ENCODE assay signal across 15 cellular contexts in genomic region chr9:16964228-16964627, GRCh38.
DNase-seq lines count a peak whose midpoint lies in the region; ATAC-seq, FAIRE-seq and TF ChIP-seq lines count a peak whose summit lies in the region.
"Had no signal": no experiment of that assay in that cellular context is flagged by ENCODE, and none has a peak within 500 bp of the region (broad histone marks: within the 10 kb centered on the region; RNA-seq: fewer than 3 reads in every experiment).

No MANE protein-coding gene starts in this region.

- H3K23me2 ChIP-seq in H1 (ENCODE audit: low read depth, low read length): no peaks in the 10 kb centered on the region; the same call in 1 of the 2 replicates

- no peak overlapping the region for H3K56ac ChIP-seq in H1 (replicated peaks; ENCODE audit: insufficient read length, low read depth, low read length)

- CTCF ChIA-PET in H1 (lab: Charles Lee; ENCODE audit: partially characterized antibody): no interaction called here

- no peak for TF ChIP-seq POLR2A in H1 (IDR thresholded peaks at IDR 0.05; ENCODE audit: control extremely low read depth in 1 of 2, low read depth in 2 of 2, low read length in 2 of 2)
- no peak for TF ChIP-seq POLR2A in gastroesophageal sphincter (IDR thresholded peaks at IDR 0.05)

- no peak for FAIRE-seq in H1 (lab: Jason Lieb, UNC)

- no peaks in the 10 kb centered on the region for H3K4me1 Mint-ChIP-seq in T-helper 17 cell
- H3K4me1 Mint-ChIP-seq in activated T-helper 2 cell treated with anti-CD3 and anti-CD28 coated beads, Interferon-gamma antibody, Interleukin-2, Interleukin-4, amounts not matched to agents 10 μg/mL and 5 μg/mL and 100 μg/mL, durations not matched to agents 14 hours and 24 hours and 36 hours (ENCODE audit: low read depth): no peaks in the 10 kb centered on the region
- H3K4me1 Mint-ChIP-seq: CD8-positive, alpha-beta memory T cell; natural killer cell had no signal

- H3K9me3 Mint-ChIP-seq in activated T-helper 2 cell treated with anti-CD3 and anti-CD28 coated beads, Interferon-gamma antibody, Interleukin-2, Interleukin-4, amounts not matched to agents 10 μg/mL and 5 μg/mL and 100 μg/mL, durations not matched to agents 14 hours and 24 hours and 36 hours: peaks cover 34% of the 10 kb centered on the region

- no peak overlapping the region for H3K4ac ChIP-seq in H1 (replicated peaks; ENCODE audit: insufficient read length, low read depth, low read length)

- H3K9me3 ChIP-seq in H1 (ENCODE audit: insufficient read depth in 2 of 2, low read depth in 1 of 2, low read length in 1 of 2) (no peaks in the 10 kb centered on the region), osteoblast (ENCODE audit: low read depth, low read length) (no peaks in the 10 kb centered on the region), T-helper 17 cell (ENCODE audit: control insufficient read depth, low read length, poor library complexity, severe bottlenecking) (no peaks in the 10 kb centered on the region), gastroesophageal sphincter (peaks cover 0 to 8% (median 0%) of the 10 kb centered on the region in 3 donors)
- H3K9me3 ChIP-seq: Peyer's patch had no signal

- no peak for TF ChIP-seq CTCF in H1 (IDR thresholded peaks at IDR 0.05; ENCODE audit: control extremely low read depth in 1 of 3, insufficient read depth in 1 of 3, low read depth in 1 of 3, low read length in 3 of 3)
- TF ChIP-seq CTCF in osteoblast (IDR thresholded peaks at IDR 0.05; ENCODE audit: extremely low read depth, low read depth, low read length): no peak
- TF ChIP-seq CTCF in gastroesophageal sphincter (IDR thresholded peaks at IDR 0.05): no peak

- no peaks in the 10 kb centered on the region for H3K79me1 ChIP-seq in H1 (ENCODE audit: low read depth, low read length)

- peak; percentile 99 for DNase-seq in EH (ENCODE audit: low read depth)
- peak; percentile 68 for DNase-seq in RKO (ENCODE audit: low spot score)
- no peak for DNase-seq in H1 (ENCODE audit: low read depth in 1 of 2, low spot score in 2 of 2)
- peak; percentile 95 for DNase-seq in osteoblast (ENCODE audit: insufficient read length, low spot score, missing footprints)
- no peak for DNase-seq in T-helper 17 cell
- no peak for DNase-seq in HuH-7 (ENCODE audit: low spot score)
- DNase-seq in activated T-helper 2 cell treated with anti-CD3 and anti-CD28 coated beads, Interferon-gamma antibody, Interleukin-2, Interleukin-4, amounts not matched to agents 10 μg/mL and 5 μg/mL and 100 μg/mL, durations not matched to agents 14 hours and 24 hours and 36 hours (ENCODE audit: low spot score): no peak
- DNase-seq: activated CD8-positive, alpha-beta T cell treated with anti-CD3 and anti-CD28 coated beads, Interleukin-2, amount 10 ng/mL, durations not matched to agents 7 days and 5 days; activated naive CD4-positive, alpha-beta T cell; CD8-positive, alpha-beta memory T cell; natural killer cell; Peyer's patch; T-helper 9 cell had no signal

- H3K23ac ChIP-seq in H1 (ENCODE audit: insufficient read length): no peak overlapping the region

- 0 out of 2 replicates have a peak overlapping the region, but pooled peaks have one; percentile 39 for H2BK12ac ChIP-seq in H1 (ENCODE audit: low read depth, low read length)

- POLR2A ChIA-PET in H1 (lab: Charles Lee; ENCODE audit: partially characterized antibody): no interaction called here

- no peaks in the 10 kb centered on the region for H3K27me3 Mint-ChIP-seq in T-helper 17 cell
- H3K27me3 Mint-ChIP-seq in activated T-helper 2 cell treated with anti-CD3 and anti-CD28 coated beads, Interferon-gamma antibody, Interleukin-2, Interleukin-4, amounts not matched to agents 10 μg/mL and 5 μg/mL and 100 μg/mL, durations not matched to agents 14 hours and 24 hours and 36 hours (ENCODE audit: low read depth): no peaks in the 10 kb centered on the region
- H3K27me3 Mint-ChIP-seq: CD8-positive, alpha-beta memory T cell had no signal

- TF ChIP-seq EP300 in H1 (IDR thresholded peaks at IDR 0.05; ENCODE audit: borderline replicate concordance in 1 of 2, low read depth in 2 of 2, low read length in 2 of 2) (no peak), gastroesophageal sphincter (IDR thresholded peaks at IDR 0.05) (no peak)

- H3K36me3 Mint-ChIP-seq in T-helper 17 cell (ENCODE audit: low read depth): no peaks in the 10 kb centered on the region
- H3K36me3 Mint-ChIP-seq in activated T-helper 2 cell treated with anti-CD3 and anti-CD28 coated beads, Interferon-gamma antibody, Interleukin-2, Interleukin-4, amounts not matched to agents 10 μg/mL and 5 μg/mL and 100 μg/mL, durations not matched to agents 14 hours and 24 hours and 36 hours (ENCODE audit: low read depth): no peaks in the 10 kb centered on the region
- H3K36me3 Mint-ChIP-seq: CD8-positive, alpha-beta memory T cell; natural killer cell had no signal

- no peaks in the 10 kb centered on the region for H3K27me3 ChIP-seq in H1 (replicated peaks in 1 of 4; ENCODE audit: control insufficient read depth in 3 of 4, extremely low read depth in 1 of 4, insufficient read depth in 3 of 4, low read length in 3 of 4)
- no peaks in the 10 kb centered on the region for H3K27me3 ChIP-seq in osteoblast (ENCODE audit: insufficient read depth, low read length)
- H3K27me3 ChIP-seq in gastroesophageal sphincter: no peaks in the 10 kb centered on the region
- H3K27me3 ChIP-seq: Peyer's patch had no signal

- no peaks in the 10 kb centered on the region for H3K4me1 ChIP-seq in H1 (replicated peaks in 1 of 4; ENCODE audit: control insufficient read depth in 3 of 4, insufficient read depth in 4 of 4, low read length in 3 of 4)
- H3K4me1 ChIP-seq in osteoblast (ENCODE audit: insufficient read depth, low read length): peaks cover 10% of the 10 kb centered on the region
- H3K4me1 ChIP-seq in gastroesophageal sphincter: no peaks in the 10 kb centered on the region
- H3K4me1 ChIP-seq: Peyer's patch had no signal

- no peak overlapping the region for H3K4me3 ChIP-seq in H1 (ENCODE audit: extremely low read depth in 1 of 4, insufficient read depth in 2 of 4, low read depth in 3 of 4, low read length in 4 of 4)
- no peak overlapping the region for H3K4me3 ChIP-seq in osteoblast (ENCODE audit: insufficient read depth, low read length)
- H3K4me3 ChIP-seq in gastroesophageal sphincter: no peak overlapping the region
- H3K4me3 ChIP-seq: Peyer's patch had no signal

- H3K27ac Mint-ChIP-seq in T-helper 17 cell: no peak overlapping the region
- no peak overlapping the region for H3K27ac Mint-ChIP-seq in activated T-helper 2 cell treated with anti-CD3 and anti-CD28 coated beads, Interferon-gamma antibody, Interleukin-2, Interleukin-4, amounts not matched to agents 10 μg/mL and 5 μg/mL and 100 μg/mL, durations not matched to agents 14 hours and 24 hours and 36 hours
- H3K27ac Mint-ChIP-seq: activated CD8-positive, alpha-beta T cell treated with anti-CD3 and anti-CD28 coated beads, Interleukin-2, amount 10 ng/mL, durations not matched to agents 7 days and 5 days; CD8-positive, alpha-beta memory T cell; natural killer cell had no signal

- H2AFZ ChIP-seq in H1 (ENCODE audit: low read length): no peak overlapping the region
- H2AFZ ChIP-seq in osteoblast (ENCODE audit: low read length): peak overlapping the region; percentile 86

- no peaks in the 10 kb centered on the region for H3K36me3 ChIP-seq in H1 (ENCODE audit: control insufficient read depth in 2 of 4, insufficient read depth in 4 of 4, low read length in 3 of 4)
- no peaks in the 10 kb centered on the region for H3K36me3 ChIP-seq in osteoblast (ENCODE audit: insufficient read depth, low read length)
- H3K36me3 ChIP-seq in gastroesophageal sphincter: no peaks in the 10 kb centered on the region
- H3K36me3 ChIP-seq: Peyer's patch had no signal

- H2AK5ac ChIP-seq in H1 (ENCODE audit: low read depth, low read length): no peak overlapping the region

- no peak for TF ChIP-seq RAD21 in H1 (IDR thresholded peaks at IDR 0.05 in 1 of 2, conservative IDR thresholded peaks at IDR 0.05 in 1 of 2; ENCODE audit: low read depth in 2 of 2, low read length in 2 of 2)

- H4K91ac ChIP-seq in H1 (replicated peaks; ENCODE audit: insufficient read length, low read length): no peak overlapping the region

- no peak overlapping the region for H4K5ac ChIP-seq in H1 (ENCODE audit: insufficient read length, low read depth, low read length)

- H3K9ac ChIP-seq in H1 (replicated peaks in 1 of 4; ENCODE audit: extremely low read depth in 1 of 4, low read depth in 3 of 4, low read length in 3 of 4): no peak overlapping the region

- no peak overlapping the region for H2BK120ac ChIP-seq in H1 (replicated peaks; ENCODE audit: low read depth, low read length)

- no peak overlapping the region for H3K4me2 ChIP-seq in H1 (ENCODE audit: insufficient read depth in 1 of 2, low read depth in 2 of 2, low read length in 2 of 2)
- H3K4me2 ChIP-seq in osteoblast (ENCODE audit: insufficient read depth, low read length): peak overlapping the region; percentile 45

- no peak overlapping the region for H3K4me3 Mint-ChIP-seq in T-helper 17 cell
- H3K4me3 Mint-ChIP-seq in activated T-helper 2 cell treated with anti-CD3 and anti-CD28 coated beads, Interferon-gamma antibody, Interleukin-2, Interleukin-4, amounts not matched to agents 10 μg/mL and 5 μg/mL and 100 μg/mL, durations not matched to agents 14 hours and 24 hours and 36 hours (ENCODE audit: low read depth): no peak overlapping the region
- H3K4me3 Mint-ChIP-seq: activated CD8-positive, alpha-beta T cell treated with anti-CD3 and anti-CD28 coated beads, Interleukin-2, amount 10 ng/mL, durations not matched to agents 7 days and 5 days; CD8-positive, alpha-beta memory T cell; natural killer cell had no signal

- 94% methylated on average over 10 of the region's 10 CpGs; no CpG with 5 or more reads in 1 of the 2 experiments for WGBS in H1 (ENCODE audit: extremely low coverage in 1 of 2, insufficient coverage in 1 of 2, insufficient read length in 1 of 2, insufficient replicate concordance in 2 of 2, low coverage in 1 of 2, low lambda C conversion rate in 2 of 2, missing lambda C conversion rate in 1 of 2), 2 experiments
- WGBS in gastroesophageal sphincter (ENCODE audit: low coverage in 1 of 2), 2 donors: 78 to 94% methylated on average over 6 to 7 of the region's 10 CpGs

- intact Hi-C loops in activated T-helper 2 cell treated with anti-CD3 and anti-CD28 coated beads, Interferon-gamma antibody, Interleukin-2, Interleukin-4, amounts not matched to agents 10 μg/mL and 5 μg/mL and 100 μg/mL, durations not matched to agents 14 hours and 24 hours and 36 hours (cut with micrococcal nuclease): no loop called here

- H2BK20ac ChIP-seq in H1 (ENCODE audit: low read length): no peak overlapping the region

- H3K18ac ChIP-seq in H1 (ENCODE audit: extremely low read depth, low read length): no peak overlapping the region

- H4K20me1 ChIP-seq in H1 (replicated peaks in 1 of 2; ENCODE audit: control insufficient read depth in 1 of 2, insufficient read depth in 2 of 2, low read length in 2 of 2) (no peaks in the 10 kb centered on the region), osteoblast (ENCODE audit: insufficient read depth, low read length) (no peaks in the 10 kb centered on the region)

- no peak for ATAC-seq in T-helper 17 cell
- ATAC-seq in gastroesophageal sphincter: no peak
- ATAC-seq: activated CD8-positive, alpha-beta T cell treated with anti-CD3 and anti-CD28 coated beads, Interleukin-2, amount 10 ng/mL, durations not matched to agents 7 days and 5 days; left lobe of liver; natural killer cell had no signal

- H4K8ac ChIP-seq in H1 (ENCODE audit: extremely low read depth, insufficient read depth, low read length): no peak overlapping the region

- no peak overlapping the region for H2BK15ac ChIP-seq in H1 (ENCODE audit: low read length)

- H3K14ac ChIP-seq in H1 (ENCODE audit: insufficient read length): no peak overlapping the region

- H3K79me2 ChIP-seq in H1 (ENCODE audit: control insufficient read depth in 1 of 2, insufficient read depth in 2 of 2, low read length in 2 of 2) (no peaks in the 10 kb centered on the region), osteoblast (ENCODE audit: insufficient read depth, low read length) (no peaks in the 10 kb centered on the region)

- H2BK5ac ChIP-seq in H1 (ENCODE audit: low read depth, low read length): no peak overlapping the region

- no peak overlapping the region for H3K27ac ChIP-seq in H1 (ENCODE audit: low read depth, low read length)
- H3K27ac ChIP-seq in osteoblast (ENCODE audit: low read depth, low read length): peak overlapping the region; percentile 97
- no peak overlapping the region for H3K27ac ChIP-seq in gastroesophageal sphincter
- H3K27ac ChIP-seq: Peyer's patch had no signal

Comparison
In these comparisons a context has a peak if more than half of its experiments do, and no peak if none do; other contexts are left out.
1. DNase-seq: peak in EH (single experiment), RKO (single experiment) and osteoblast (single experiment); none in H1 (0 of 2), T-helper 17 cell (0 of 3), HuH-7 (single experiment) and activated T-helper 2 cell treated with anti-CD3 and anti-CD28 coated beads, Interferon-gamma antibody, Interleukin-2, Interleukin-4, amounts not matched to agents 10 μg/mL and 5 μg/mL and 100 μg/mL, durations not matched to agents 14 hours and 24 hours and 36 hours (single experiment).